9 cellular contexts compared by ENCODE assay signal in genomic region chr2:232327089-232328037, GRCh38. TPM values are rescaled to one million over a fixed set of nuclear protein-coding genes. Genes with fewer than 3 reads are reported as not detected.
A peak's percentile ranks its signal among the peaks of the same experiment; 100 is the strongest.
DNase-seq lines count a peak whose midpoint lies in the region; ATAC-seq and TF ChIP-seq lines count a peak whose summit lies in the region.
"Had no signal": no experiment of that assay in that cellular context is flagged by ENCODE, and none has a peak within 500 bp of the region (broad histone marks: within the 10 kb centered on the region; RNA-seq: fewer than 3 reads in every experiment).

No MANE protein-coding gene starts in this region.

- H3K27me3 ChIP-seq in spleen (replicated peaks in 1 of 7): no peaks in the 10 kb centered on the region

- H3K36me3 ChIP-seq in spleen: peaks cover 0 to 17% (median 0%) of the 10 kb centered on the region in 6 donors

- WGBS in spleen, 5 donors: 58 to 75% (median 61%) methylated on average over 11 to 12 of the region's 12 CpGs

- DNase-seq in SHP77 (lab: John Stamatoyannopoulos, UW) (peak; percentile 19 to 52), SHP77 treated with DMSO at 0.1 percent for 48 hours (lab: John Stamatoyannopoulos, UW) (no peak), T-helper 2 cell (peak; percentile 66 to 80 (median 73)), anterior cingulate cortex (lab: John Stamatoyannopoulos, UW) (peak in 49 of 58 donors; percentile 15 to 77 (median 51)), hippocampal formation (lab: John Stamatoyannopoulos, UW) (peak; percentile 16 to 56), spleen (peak; percentile 95)

- TF ChIP-seq CTCF in spleen (IDR thresholded peaks at IDR 0.05 in 8 of 11, conservative IDR thresholded peaks at IDR 0.05 in 3 of 11): peak; percentile 76 to 98 (median 92)

- ATAC-seq in HG03442 (IDR thresholded peaks at IDR 0.05; ENCODE audit: unreplicated experiment) (peak; percentile 52), HG03025 (IDR thresholded peaks at IDR 0.05; ENCODE audit: low FRiP score, unreplicated experiment) (no peak)

- H3K9me3 ChIP-seq in spleen: no peaks in the 10 kb centered on the region

- no peak overlapping the region for H3K27ac ChIP-seq in spleen

- peaks cover 0 to 33% (median 2%) of the 10 kb centered on the region in 6 donors for H3K4me1 ChIP-seq in spleen

- TF ChIP-seq POLR2A in spleen (IDR thresholded peaks at IDR 0.05): no peak

- intact Hi-C loops in spleen (cut with DNase I; ENCODE audit: low total_unique reads): loop anchor here (5.0 kb wide), 3 partner anchors 115 to 420 kb away; partner anchors contain the start of gene NPPC

- H3K4me3 ChIP-seq in spleen: no peak overlapping the region

RNA-seq across cellular contexts. Expression of gene ALPP, which starts 51.2 kb away (rescaled TPM):
- not detected for total RNA-seq in spleen
- polyA plus RNA-seq in spleen: not detected
- total RNA-seq: subcutaneous adipose tissue had no signal
